ENCODE assay signal across 1 cellular context in genomic region chr4:112120021-112120420, GRCh38.
TF ChIP-seq lines count a peak whose summit lies in the region.

No MANE protein-coding gene starts in this region.

TF ChIP-seq in HepG2, 621 proteins besides CTCF, POLR2A, EP300 and RAD21 (continued from another document):
- TF ChIP-seq TFE3 (CRISPR knock-in tag; IDR thresholded peaks at IDR 0.05) (no peak), ZBTB7B (CRISPR knock-in tag; IDR thresholded peaks at IDR 0.05) (no peak)
TF ChIP-seq in HepG2: peak in this region for 0.
